In genomic region chr1:175434268-175434860, GRCh38 we compare ENCODE assay signal across 13 cellular contexts.
DNase-seq lines count a peak whose midpoint lies in the region; FAIRE-seq and TF ChIP-seq lines count a peak whose summit lies in the region.
"Had no signal": no experiment of that assay in that cellular context is flagged by ENCODE, and none has a peak within 500 bp of the region (broad histone marks: within the 10 kb centered on the region; RNA-seq: fewer than 3 reads in every experiment).

No MANE protein-coding gene starts in this region.

- no peak overlapping the region for H2AFZ ChIP-seq in mammary epithelial cell (ENCODE audit: low read depth, low read length)

- no TSS peak for BruUV-seq in MCF 10A (replicated peaks; lab: Mats Ljungman, UMichigan)
- no TSS peak for BruUV-seq in mammary epithelial cell (replicated peaks; lab: Mats Ljungman, UMichigan)

- in situ Hi-C loops in mammary epithelial cell (cut with MboI; ENCODE audit: low sequenced_read_pairs in 2 of 2), result no loop called here

- 75% methylated on average over 12 of the region's 12 CpGs for WGBS in mammary epithelial cell (ENCODE audit: low coverage, missing lambda C conversion rate)

- no peak overlapping the region for H3K27ac ChIP-seq in mammary epithelial cell (ENCODE audit: insufficient read depth, low read depth, low read length)
- H3K27ac ChIP-seq: colonic mucosa had no signal

- peaks cover 83% of the 10 kb centered on the region for H3K27me3 Mint-ChIP-seq in MCF 10A (ENCODE audit: insufficient read depth, unreplicated experiment)

- H3K9ac ChIP-seq in mammary epithelial cell (ENCODE audit: insufficient read depth, low read length), result no peak overlapping the region

- H3K79me2 ChIP-seq in mammary epithelial cell (ENCODE audit: insufficient read depth, low read length), result no peaks in the 10 kb centered on the region

- no peak for FAIRE-seq in H54 (lab: Jason Lieb, UNC)

- H3K4me1 Mint-ChIP-seq in MCF 10A (ENCODE audit: insufficient read depth, unreplicated experiment), result no peaks in the 10 kb centered on the region
- H3K4me1 Mint-ChIP-seq: stimulated activated naive B cell treated with anti-CD40 and anti-IgM and Interleukin-4, amounts not matched to agents 10 μg/mL and 1 μg/mL and 100 μg/mL, for 72 hours had no signal

- dilution Hi-C loops in mammary epithelial cell (cut with HindIII; ENCODE audit: low sequenced_read_pairs), result no loop called here

- H3K36me3 Mint-ChIP-seq in MCF 10A (ENCODE audit: insufficient read depth, unreplicated experiment), result no peaks in the 10 kb centered on the region
- H3K36me3 Mint-ChIP-seq: stimulated activated naive B cell treated with anti-CD40 and anti-IgM and Interleukin-4, amounts not matched to agents 10 μg/mL and 1 μg/mL and 100 μg/mL, for 72 hours had no signal

- H3K36me3 ChIP-seq in mammary epithelial cell (ENCODE audit: insufficient read depth, low read length), result no peaks in the 10 kb centered on the region
- H3K36me3 ChIP-seq: colonic mucosa had no signal

- TF ChIP-seq CTCF in MCF 10A (IDR thresholded peaks at IDR 0.05; ENCODE audit: unreplicated experiment) (peak; percentile 37), mammary epithelial cell (conservative IDR thresholded peaks at IDR 0.05 in 1 of 2, IDR thresholded peaks at IDR 0.05 in 1 of 2; ENCODE audit: extremely low read depth in 1 of 2, insufficient read depth in 1 of 2, low read depth in 1 of 2, low read length in 2 of 2) (peak in 1 of 2 donors; percentile 33), cardiac fibroblast (IDR thresholded peaks at IDR 0.05; ENCODE audit: low read depth, low read length) (peak; percentile 13), retinal pigment epithelial cell (conservative IDR thresholded peaks at IDR 0.05; ENCODE audit: low read depth, low read length) (peak; percentile 22)

- H3K27me3 ChIP-seq in mammary epithelial cell (ENCODE audit: insufficient read depth, low read length), result peaks cover 6% of the 10 kb centered on the region
- H3K27me3 ChIP-seq: colonic mucosa had no signal

- H4K20me1 ChIP-seq in mammary epithelial cell (ENCODE audit: insufficient read depth, low read length), result no peaks in the 10 kb centered on the region

- intact Hi-C loops in MCF 10A (cut with micrococcal nuclease), result no loop called here
- intact Hi-C loops in mammary epithelial cell (cut with micrococcal nuclease), result no loop called here

- no peak overlapping the region for H3K4me2 ChIP-seq in mammary epithelial cell (ENCODE audit: insufficient read depth, low read depth, low read length)

- POLR2A ChIA-PET in MCF 10A (lab: Yijun Ruan, JAX), result no interaction called here

- DNase-seq in MCF 10A (ENCODE audit: unreplicated experiment) (peak; percentile 12), mammary epithelial cell (no peak), HT1080 (ENCODE audit: low read depth) (peak; percentile 14), cardiac fibroblast (ENCODE audit: low read depth in 2 of 2) (no peak), retinal pigment epithelial cell (ENCODE audit: low read depth) (no peak), H54 (ENCODE audit: insufficient read length, low spot score) (no peak), HuH-7 (ENCODE audit: low spot score) (no peak)
- DNase-seq in activated effector memory CD4-positive, alpha-beta T cell treated with Interleukin-2 at 50 U/mL for 16 hours, result no peak
- DNase-seq: colonic mucosa; NCI-H774; stimulated activated naive B cell treated with anti-CD40 and anti-IgM and Interleukin-4, amounts not matched to agents 10 μg/mL and 1 μg/mL and 100 μg/mL, for 72 hours had no signal

- no peak overlapping the region for H3K4me3 ChIP-seq in mammary epithelial cell (replicated peaks in 1 of 3; ENCODE audit: insufficient read depth in 1 of 3, low read depth in 2 of 3, low read length in 3 of 3)
- H3K4me3 ChIP-seq in cardiac fibroblast (replicated peaks in 1 of 2; ENCODE audit: low read depth in 2 of 2, low read length in 2 of 2), result no peak overlapping the region
- no peak overlapping the region for H3K4me3 ChIP-seq in retinal pigment epithelial cell (ENCODE audit: low read length)
- H3K4me3 ChIP-seq: colonic mucosa had no signal

- no peak for TF ChIP-seq POLR2A in H54 (IDR thresholded peaks at IDR 0.05; ENCODE audit: low read depth, low read length)

- no peaks in the 10 kb centered on the region for H3K4me1 ChIP-seq in mammary epithelial cell (ENCODE audit: insufficient read depth, low read length)
- H3K4me1 ChIP-seq: colonic mucosa had no signal

- H3K27ac Mint-ChIP-seq in MCF 10A (ENCODE audit: low read depth, unreplicated experiment), result no peak overlapping the region
- H3K27ac Mint-ChIP-seq: activated T-helper 2 cell treated with anti-CD3 and anti-CD28 coated beads, Interferon-gamma antibody, Interleukin-2, Interleukin-4, amounts not matched to agents 10 μg/mL and 5 μg/mL and 100 μg/mL, durations not matched to agents 14 hours and 24 hours and 36 hours; stimulated activated naive B cell treated with anti-CD40 and anti-IgM and Interleukin-4, amounts not matched to agents 10 μg/mL and 1 μg/mL and 100 μg/mL, for 72 hours; T-helper 2 cell treated with Interferon-gamma antibody and Interleukin-4, amounts not matched to agents 5 μg/mL and 100 μg/mL, for 36 hours had no signal

- H3K9me3 ChIP-seq in mammary epithelial cell (replicated peaks; ENCODE audit: insufficient read depth, low read length), result no peaks in the 10 kb centered on the region
- H3K9me3 ChIP-seq: colonic mucosa had no signal

- CTCF ChIA-PET in MCF 10A (lab: Yijun Ruan, JAX) (interaction anchor here (0.6 to 1.0 kb wide), 2 partner anchors 26 to 60 kb away, joined by 3 read pairs; no protein-coding TSS in a partner anchor), mammary epithelial cell (lab: Charles Lee; ENCODE audit: low non-redundant PET) (no interaction called here)

- H3K4me3 Mint-ChIP-seq in MCF 10A (ENCODE audit: unreplicated experiment), result no peak overlapping the region
- H3K4me3 Mint-ChIP-seq: stimulated activated naive B cell treated with anti-CD40 and anti-IgM and Interleukin-4, amounts not matched to agents 10 μg/mL and 1 μg/mL and 100 μg/mL, for 72 hours; T-helper 2 cell treated with Interferon-gamma antibody and Interleukin-4, amounts not matched to agents 5 μg/mL and 100 μg/mL, for 36 hours had no signal

- H3K9me3 Mint-ChIP-seq in MCF 10A (ENCODE audit: unreplicated experiment), result peaks cover 20% of the 10 kb centered on the region
- H3K9me3 Mint-ChIP-seq: activated T-helper 2 cell treated with anti-CD3 and anti-CD28 coated beads, Interferon-gamma antibody, Interleukin-2, Interleukin-4, amounts not matched to agents 10 μg/mL and 5 μg/mL and 100 μg/mL, durations not matched to agents 14 hours and 24 hours and 36 hours; stimulated activated naive B cell treated with anti-CD40 and anti-IgM and Interleukin-4, amounts not matched to agents 10 μg/mL and 1 μg/mL and 100 μg/mL, for 72 hours; T-helper 2 cell treated with Interferon-gamma antibody and Interleukin-4, amounts not matched to agents 5 μg/mL and 100 μg/mL, for 36 hours had no signal

Comparison
In these comparisons a context has a peak if more than half of its experiments do, and no peak if none do; other contexts are left out.
1. DNase-seq: peak in MCF 10A (single experiment) and HT1080 (single experiment); none in mammary epithelial cell (single experiment), cardiac fibroblast (0 of 2), retinal pigment epithelial cell (single experiment), H54 (single experiment), HuH-7 (single experiment) and activated effector memory CD4-positive, alpha-beta T cell treated with Interleukin-2 at 50 U/mL for 16 hours (single experiment).